ENCODE assay signal across 15 cellular contexts in the genomic region with DNA sequence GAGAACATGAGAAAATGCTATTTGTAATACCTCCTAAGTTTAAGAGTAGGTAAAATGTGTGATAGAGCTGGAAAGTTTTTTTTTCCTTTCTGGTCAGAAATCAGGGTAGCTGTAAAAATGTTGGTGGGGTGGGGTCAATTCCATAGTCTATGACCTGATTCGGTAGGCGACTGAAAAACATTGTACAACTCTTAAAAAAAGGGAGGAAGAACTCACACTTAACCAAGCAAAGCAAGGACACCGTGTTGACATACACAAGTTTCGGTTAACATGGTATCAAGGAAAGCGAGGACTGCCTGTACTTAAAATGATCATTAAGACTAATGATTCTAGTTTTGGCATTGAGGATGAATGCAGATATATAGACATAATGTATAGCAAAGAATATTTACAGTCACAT. TPM values are rescaled to one million over a fixed set of nuclear protein-coding genes. Genes with fewer than 3 reads are reported as not detected.
DNase-seq lines count a peak whose midpoint lies in the region; ATAC-seq and TF ChIP-seq lines count a peak whose summit lies in the region.
"Had no signal": no experiment of that assay in that cellular context is flagged by ENCODE, and none has a peak within 500 bp of the region (broad histone marks: within the 10 kb centered on the region; RNA-seq: fewer than 3 reads in every experiment).

No MANE protein-coding gene starts in this region.

- peaks cover 28% of the 10 kb centered on the region for H3K4me1 Mint-ChIP-seq in activated naive CD4-positive, alpha-beta T cell treated with anti-CD3 and anti-CD28 coated beads, Interleukin-2, amount 50 U/mL, for 24 hours
- H3K4me1 Mint-ChIP-seq in type B pancreatic cell (ENCODE audit: unreplicated experiment): peaks cover 14% of the 10 kb centered on the region

- peak overlapping the region; percentile 59 for H3K4me2 ChIP-seq in fibroblast of lung (ENCODE audit: extremely low read depth, insufficient read depth, low read length)

- no peaks in the 10 kb centered on the region for H3K27me3 ChIP-seq in fibroblast of lung (ENCODE audit: control insufficient read depth, insufficient read depth, low read length)
- H3K27me3 ChIP-seq in WERI-Rb-1 (ENCODE audit: insufficient read depth, low read depth, severe bottlenecking): no peaks in the 10 kb centered on the region
- H3K27me3 ChIP-seq: vagina had no signal

- H3K9me3 Mint-ChIP-seq in activated naive CD4-positive, alpha-beta T cell treated with anti-CD3 and anti-CD28 coated beads, Interleukin-2, amount 50 U/mL, for 24 hours: no peaks in the 10 kb centered on the region
- no peaks in the 10 kb centered on the region for H3K9me3 Mint-ChIP-seq in activated naive CD4-positive, alpha-beta T cell treated with anti-CD3 and anti-CD28 coated beads, Interleukin-2, amount 50 U/mL, for 72 hours
- H3K9me3 Mint-ChIP-seq in type B pancreatic cell: no peaks in the 10 kb centered on the region

- peak overlapping the region; percentile 99 for H3K4me3 Mint-ChIP-seq in activated naive CD4-positive, alpha-beta T cell treated with anti-CD3 and anti-CD28 coated beads, Interleukin-2, amount 50 U/mL, for 24 hours
- peak overlapping the region; percentile 58 for H3K4me3 Mint-ChIP-seq in type B pancreatic cell

- no peaks in the 10 kb centered on the region for H3K36me3 ChIP-seq in fibroblast of lung (ENCODE audit: control insufficient read depth, insufficient read depth, low read length)
- H3K36me3 ChIP-seq in WERI-Rb-1: no peaks in the 10 kb centered on the region
- H3K36me3 ChIP-seq: vagina had no signal

- H4K20me1 ChIP-seq in fibroblast of lung (ENCODE audit: control insufficient read depth, extremely low read depth, insufficient read depth, low read length): no peaks in the 10 kb centered on the region

- H2AFZ ChIP-seq in fibroblast of lung (ENCODE audit: low read length): no peak overlapping the region

- peak overlapping the region; percentile 61 for H3K27ac Mint-ChIP-seq in activated naive CD4-positive, alpha-beta T cell treated with anti-CD3 and anti-CD28 coated beads, Interleukin-2, amount 50 U/mL, for 24 hours
- H3K27ac Mint-ChIP-seq in activated naive CD4-positive, alpha-beta T cell treated with anti-CD3 and anti-CD28 coated beads, Interleukin-2, amount 50 U/mL, for 72 hours: peak overlapping the region in 1 of 2 donors; percentile 97
- no peak overlapping the region for H3K27ac Mint-ChIP-seq in type B pancreatic cell

- ATAC-seq in activated naive CD4-positive, alpha-beta T cell treated with anti-CD3 and anti-CD28 coated beads, Interleukin-2, amount 50 U/mL, for 72 hours: no peak
- ATAC-seq in GM18909 (IDR thresholded peaks at IDR 0.05; ENCODE audit: poor library complexity, unreplicated experiment): no peak
- ATAC-seq: left ventricle myocardium superior had no signal

- H3K9ac ChIP-seq in fibroblast of lung (ENCODE audit: insufficient read depth, low read length): no peak overlapping the region
- H3K9ac ChIP-seq: parathyroid adenoma had no signal

- no peaks in the 10 kb centered on the region for H3K9me3 ChIP-seq in fibroblast of lung (ENCODE audit: control insufficient read depth, insufficient read depth, low read depth, low read length)
- H3K9me3 ChIP-seq in WERI-Rb-1 (ENCODE audit: severe bottlenecking): no peaks in the 10 kb centered on the region
- H3K9me3 ChIP-seq: vagina had no signal

- peaks cover 14% of the 10 kb centered on the region for H3K4me1 ChIP-seq in fibroblast of lung (ENCODE audit: control insufficient read depth, extremely low read depth, insufficient read depth, low read length)
- H3K4me1 ChIP-seq: parathyroid adenoma had no signal

- TF ChIP-seq CTCF in fibroblast of lung (conservative IDR thresholded peaks at IDR 0.05 in 1 of 2, IDR thresholded peaks at IDR 0.05 in 1 of 2; ENCODE audit: low read depth in 1 of 2, low read length in 2 of 2) (no peak), type B pancreatic cell (conservative IDR thresholded peaks at IDR 0.05) (no peak), WERI-Rb-1 (IDR thresholded peaks at IDR 0.05; ENCODE audit: low read depth, low read length) (no peak)

- no peaks in the 10 kb centered on the region for H3K27me3 Mint-ChIP-seq in activated naive CD4-positive, alpha-beta T cell treated with anti-CD3 and anti-CD28 coated beads, Interleukin-2, amount 50 U/mL, for 24 hours
- peaks cover 35% of the 10 kb centered on the region for H3K27me3 Mint-ChIP-seq in type B pancreatic cell

- in situ Hi-C loops in G401 (cut with HindIII; ENCODE audit: low sequenced_read_pairs): no loop called here

- no peaks in the 10 kb centered on the region for H3K36me3 Mint-ChIP-seq in activated naive CD4-positive, alpha-beta T cell treated with anti-CD3 and anti-CD28 coated beads, Interleukin-2, amount 50 U/mL, for 24 hours
- H3K36me3 Mint-ChIP-seq in activated naive CD4-positive, alpha-beta T cell treated with anti-CD3 and anti-CD28 coated beads, Interleukin-2, amount 50 U/mL, for 72 hours: peaks cover 6 to 7% of the 10 kb centered on the region in 2 donors
- H3K36me3 Mint-ChIP-seq in type B pancreatic cell: no peaks in the 10 kb centered on the region

- H3K4me3 ChIP-seq in fibroblast of lung (replicated peaks in 1 of 4; ENCODE audit: control extremely low read depth in 1 of 4, insufficient read depth in 1 of 4, low read depth in 3 of 4, low read length in 4 of 4) (peak overlapping the region in 1 of 4 experiments; percentile 79), WERI-Rb-1 (ENCODE audit: low read depth, low read length) (no peak overlapping the region)

- no peak overlapping the region for H3K27ac ChIP-seq in fibroblast of lung (ENCODE audit: insufficient read depth, low read length)
- H3K27ac ChIP-seq in WERI-Rb-1: no peak overlapping the region

- H3K79me2 ChIP-seq in fibroblast of lung (ENCODE audit: control insufficient read depth, insufficient read depth, low read length): peaks cover 50% of the 10 kb centered on the region
- H3K79me2 ChIP-seq: parathyroid adenoma had no signal

- no peak for DNase-seq in activated naive CD4-positive, alpha-beta T cell treated with anti-CD3 and anti-CD28 coated beads, Interleukin-2, amount 50 U/mL, for 72 hours (ENCODE audit: low spot score in 2 of 2)
- DNase-seq in RKO (ENCODE audit: low spot score) (peak; percentile 93), fibroblast of lung (ENCODE audit: low read depth in 2 of 2) (no peak), type B pancreatic cell (ENCODE audit: extremely low spot score, unreplicated experiment) (no peak), G401 (ENCODE audit: low spot score) (no peak), WERI-Rb-1 (no peak)
- DNase-seq: activated gamma-delta T cell, DMS79 treated with DMSO at 0.1 percent for 48 hours, hippocampal formation, left ventricle myocardium superior, NCI-H510A treated with DMSO at 0.1 percent for 48 hours had no signal

RNA-seq across cellular contexts. Expression of a gene that starts 1.8 kb away (rescaled TPM):
- total RNA-seq in activated naive CD4-positive, alpha-beta T cell treated with anti-CD3 and anti-CD28 coated beads, Interleukin-2, amount 50 U/mL, for 72 hours: 10 to 100 TPM; 44.4 to 56.8 TPM
- total RNA-seq in fibroblast of lung: 172 and 221 TPM in 2 replicates
- polyA plus RNA-seq in fibroblast of lung: 73.7 and 119 TPM in 2 replicates
- polyA plus RNA-seq in fibroblast of lung (2012): 40.7 and 62.5 TPM in 2 replicates
- 17.8 and 26.5 TPM in 2 replicates for polyA minus RNA-seq in fibroblast of lung (ENCODE audit: low replicate concordance)
- 1.1 and 29.9 TPM in 2 replicates for total RNA-seq in type B pancreatic cell (ENCODE audit: low replicate concordance)
- 25.3 and 32.9 TPM in 2 replicates for total RNA-seq in G401 (2014; rRNA removed; shearing (Covaris generic))
